Comparison of ENCODE assay signal across 1 cellular context in the genomic region with DNA sequence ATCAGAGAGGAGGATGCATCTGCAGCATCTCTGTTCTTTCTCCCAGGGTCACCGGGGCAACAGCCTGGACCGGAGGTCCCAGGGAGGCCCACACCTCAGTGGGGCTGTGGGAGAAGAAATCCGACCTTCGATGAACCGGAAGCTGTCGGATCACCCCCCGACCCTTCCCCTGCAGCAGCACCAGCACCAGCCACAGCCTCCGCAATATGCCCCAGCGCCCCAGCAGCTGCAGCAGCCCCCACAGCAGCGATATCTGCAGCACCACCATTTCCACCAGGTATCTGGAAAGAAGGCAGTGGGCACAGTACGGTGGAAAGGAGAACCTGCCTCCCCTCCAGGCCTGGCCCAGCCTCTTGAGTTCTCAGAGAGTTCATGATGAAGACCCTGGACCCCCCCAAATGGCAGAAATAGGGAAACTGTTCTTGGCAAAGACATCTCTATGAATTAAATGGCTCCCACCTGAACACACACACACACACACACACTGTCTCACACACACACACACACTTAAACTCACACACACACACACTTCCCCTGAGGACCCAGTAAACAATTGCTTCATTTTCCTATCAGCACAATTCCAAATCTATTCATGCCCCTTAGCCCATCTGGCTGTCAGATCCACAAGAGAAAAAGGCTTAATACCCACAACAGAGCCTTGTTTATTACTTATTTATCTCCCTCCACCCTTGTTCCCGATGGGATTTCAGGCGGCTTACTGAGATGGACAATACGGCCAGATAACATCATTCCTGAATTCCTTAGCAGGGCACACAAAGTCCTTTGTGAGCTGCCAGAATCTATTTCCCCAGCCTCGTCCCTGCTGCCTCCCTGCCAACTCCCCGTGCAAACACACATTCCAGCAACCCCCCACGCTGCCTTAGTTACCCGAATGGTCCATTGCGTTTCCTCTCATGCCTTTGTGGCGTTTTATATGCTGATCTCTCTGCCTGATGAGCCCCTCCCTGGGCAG.
TF ChIP-seq lines count a peak whose summit lies in the region.

No MANE protein-coding gene starts in this region.

TF ChIP-seq in K562, 482 proteins besides CTCF, POLR2A, EP300 and RAD21:
- TF ChIP-seq PREB (CRISPR knock-in tag; IDR thresholded peaks at IDR 0.05), result no peak
- TF ChIP-seq ETS1 (conservative IDR thresholded peaks at IDR 0.05; ENCODE audit: control insufficient read depth, low read depth, low read length), result no peak
- no peak for TF ChIP-seq MAFK (IDR thresholded peaks at IDR 0.05; ENCODE audit: low read length)
- no peak for TF ChIP-seq ZNF224 (CRISPR knock-in tag; IDR thresholded peaks at IDR 0.05)
- no peak for TF ChIP-seq ZC3H4 (CRISPR knock-in tag; IDR thresholded peaks at IDR 0.05; ENCODE audit: borderline replicate concordance)
- TF ChIP-seq SUPT5H (IDR thresholded peaks at IDR 0.05), result peak; percentile 36; the same call in 1 of the 2 replicates
- TF ChIP-seq SLC30A9 (CRISPR knock-in tag; IDR thresholded peaks at IDR 0.05), result no peak
- TF ChIP-seq, protein P1, sequence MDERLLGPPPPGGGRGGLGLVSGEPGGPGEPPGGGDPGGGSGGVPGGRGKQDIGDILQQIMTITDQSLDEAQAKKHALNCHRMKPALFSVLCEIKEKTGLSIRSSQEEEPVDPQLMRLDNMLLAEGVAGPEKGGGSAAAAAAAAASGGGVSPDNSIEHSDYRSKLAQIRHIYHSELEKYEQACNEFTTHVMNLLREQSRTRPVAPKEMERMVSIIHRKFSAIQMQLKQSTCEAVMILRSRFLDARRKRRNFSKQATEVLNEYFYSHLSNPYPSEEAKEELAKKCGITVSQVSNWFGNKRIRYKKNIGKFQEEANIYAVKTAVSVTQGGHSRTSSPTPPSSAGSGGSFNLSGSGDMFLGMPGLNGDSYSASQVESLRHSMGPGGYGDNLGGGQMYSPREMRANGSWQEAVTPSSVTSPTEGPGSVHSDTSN (CRISPR knock-in tag; IDR thresholded peaks at IDR 0.05; ENCODE audit: low read depth), result no peak
- TF ChIP-seq, protein P1 (tag; conservative IDR thresholded peaks at IDR 0.05; ENCODE audit: low read depth), result no peak
- TF ChIP-seq, protein P2, sequence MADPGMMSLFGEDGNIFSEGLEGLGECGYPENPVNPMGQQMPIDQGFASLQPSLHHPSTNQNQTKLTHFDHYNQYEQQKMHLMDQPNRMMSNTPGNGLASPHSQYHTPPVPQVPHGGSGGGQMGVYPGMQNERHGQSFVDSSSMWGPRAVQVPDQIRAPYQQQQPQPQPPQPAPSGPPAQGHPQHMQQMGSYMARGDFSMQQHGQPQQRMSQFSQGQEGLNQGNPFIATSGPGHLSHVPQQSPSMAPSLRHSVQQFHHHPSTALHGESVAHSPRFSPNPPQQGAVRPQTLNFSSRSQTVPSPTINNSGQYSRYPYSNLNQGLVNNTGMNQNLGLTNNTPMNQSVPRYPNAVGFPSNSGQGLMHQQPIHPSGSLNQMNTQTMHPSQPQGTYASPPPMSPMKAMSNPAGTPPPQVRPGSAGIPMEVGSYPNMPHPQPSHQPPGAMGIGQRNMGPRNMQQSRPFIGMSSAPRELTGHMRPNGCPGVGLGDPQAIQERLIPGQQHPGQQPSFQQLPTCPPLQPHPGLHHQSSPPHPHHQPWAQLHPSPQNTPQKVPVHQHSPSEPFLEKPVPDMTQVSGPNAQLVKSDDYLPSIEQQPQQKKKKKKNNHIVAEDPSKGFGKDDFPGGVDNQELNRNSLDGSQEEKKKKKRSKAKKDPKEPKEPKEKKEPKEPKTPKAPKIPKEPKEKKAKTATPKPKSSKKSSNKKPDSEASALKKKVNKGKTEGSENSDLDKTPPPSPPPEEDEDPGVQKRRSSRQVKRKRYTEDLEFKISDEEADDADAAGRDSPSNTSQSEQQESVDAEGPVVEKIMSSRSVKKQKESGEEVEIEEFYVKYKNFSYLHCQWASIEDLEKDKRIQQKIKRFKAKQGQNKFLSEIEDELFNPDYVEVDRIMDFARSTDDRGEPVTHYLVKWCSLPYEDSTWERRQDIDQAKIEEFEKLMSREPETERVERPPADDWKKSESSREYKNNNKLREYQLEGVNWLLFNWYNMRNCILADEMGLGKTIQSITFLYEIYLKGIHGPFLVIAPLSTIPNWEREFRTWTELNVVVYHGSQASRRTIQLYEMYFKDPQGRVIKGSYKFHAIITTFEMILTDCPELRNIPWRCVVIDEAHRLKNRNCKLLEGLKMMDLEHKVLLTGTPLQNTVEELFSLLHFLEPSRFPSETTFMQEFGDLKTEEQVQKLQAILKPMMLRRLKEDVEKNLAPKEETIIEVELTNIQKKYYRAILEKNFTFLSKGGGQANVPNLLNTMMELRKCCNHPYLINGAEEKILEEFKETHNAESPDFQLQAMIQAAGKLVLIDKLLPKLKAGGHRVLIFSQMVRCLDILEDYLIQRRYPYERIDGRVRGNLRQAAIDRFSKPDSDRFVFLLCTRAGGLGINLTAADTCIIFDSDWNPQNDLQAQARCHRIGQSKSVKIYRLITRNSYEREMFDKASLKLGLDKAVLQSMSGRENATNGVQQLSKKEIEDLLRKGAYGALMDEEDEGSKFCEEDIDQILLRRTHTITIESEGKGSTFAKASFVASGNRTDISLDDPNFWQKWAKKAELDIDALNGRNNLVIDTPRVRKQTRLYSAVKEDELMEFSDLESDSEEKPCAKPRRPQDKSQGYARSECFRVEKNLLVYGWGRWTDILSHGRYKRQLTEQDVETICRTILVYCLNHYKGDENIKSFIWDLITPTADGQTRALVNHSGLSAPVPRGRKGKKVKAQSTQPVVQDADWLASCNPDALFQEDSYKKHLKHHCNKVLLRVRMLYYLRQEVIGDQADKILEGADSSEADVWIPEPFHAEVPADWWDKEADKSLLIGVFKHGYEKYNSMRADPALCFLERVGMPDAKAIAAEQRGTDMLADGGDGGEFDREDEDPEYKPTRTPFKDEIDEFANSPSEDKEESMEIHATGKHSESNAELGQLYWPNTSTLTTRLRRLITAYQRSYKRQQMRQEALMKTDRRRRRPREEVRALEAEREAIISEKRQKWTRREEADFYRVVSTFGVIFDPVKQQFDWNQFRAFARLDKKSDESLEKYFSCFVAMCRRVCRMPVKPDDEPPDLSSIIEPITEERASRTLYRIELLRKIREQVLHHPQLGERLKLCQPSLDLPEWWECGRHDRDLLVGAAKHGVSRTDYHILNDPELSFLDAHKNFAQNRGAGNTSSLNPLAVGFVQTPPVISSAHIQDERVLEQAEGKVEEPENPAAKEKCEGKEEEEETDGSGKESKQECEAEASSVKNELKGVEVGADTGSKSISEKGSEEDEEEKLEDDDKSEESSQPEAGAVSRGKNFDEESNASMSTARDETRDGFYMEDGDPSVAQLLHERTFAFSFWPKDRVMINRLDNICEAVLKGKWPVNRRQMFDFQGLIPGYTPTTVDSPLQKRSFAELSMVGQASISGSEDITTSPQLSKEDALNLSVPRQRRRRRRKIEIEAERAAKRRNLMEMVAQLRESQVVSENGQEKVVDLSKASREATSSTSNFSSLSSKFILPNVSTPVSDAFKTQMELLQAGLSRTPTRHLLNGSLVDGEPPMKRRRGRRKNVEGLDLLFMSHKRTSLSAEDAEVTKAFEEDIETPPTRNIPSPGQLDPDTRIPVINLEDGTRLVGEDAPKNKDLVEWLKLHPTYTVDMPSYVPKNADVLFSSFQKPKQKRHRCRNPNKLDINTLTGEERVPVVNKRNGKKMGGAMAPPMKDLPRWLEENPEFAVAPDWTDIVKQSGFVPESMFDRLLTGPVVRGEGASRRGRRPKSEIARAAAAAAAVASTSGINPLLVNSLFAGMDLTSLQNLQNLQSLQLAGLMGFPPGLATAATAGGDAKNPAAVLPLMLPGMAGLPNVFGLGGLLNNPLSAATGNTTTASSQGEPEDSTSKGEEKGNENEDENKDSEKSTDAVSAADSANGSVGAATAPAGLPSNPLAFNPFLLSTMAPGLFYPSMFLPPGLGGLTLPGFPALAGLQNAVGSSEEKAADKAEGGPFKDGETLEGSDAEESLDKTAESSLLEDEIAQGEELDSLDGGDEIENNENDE (IDR thresholded peaks at IDR 0.05; ENCODE audit: low read depth, low read length), result no peak
- no peak for TF ChIP-seq ZNF239 (CRISPR knock-in tag; IDR thresholded peaks at IDR 0.05)
- TF ChIP-seq ZNF121 (CRISPR knock-in tag; conservative IDR thresholded peaks at IDR 0.05), result no peak
- TF ChIP-seq RBFOX2 (IDR thresholded peaks at IDR 0.05; ENCODE audit: low read depth, low read length), result peak; percentile 52
- peak; percentile 64 for TF ChIP-seq POLR2G (IDR thresholded peaks at IDR 0.05; ENCODE audit: low read depth, low read length)
- peak; percentile 79; the same call in 1 of the 2 replicates for TF ChIP-seq POLR2AphosphoS2 (IDR thresholded peaks at IDR 0.05; ENCODE audit: low read length)
- TF ChIP-seq RBM22 (IDR thresholded peaks at IDR 0.05; ENCODE audit: low read depth, low read length, poor library complexity, severe bottlenecking), result peak; percentile 48
- TF ChIP-seq KLF13 (tag; IDR thresholded peaks at IDR 0.05; ENCODE audit: borderline replicate concordance, low read depth), result no peak
- 0 out of 2 replicates have a peak, but pooled peaks have one; percentile 6 for TF ChIP-seq RFX1 (IDR thresholded peaks at IDR 0.05)
- no peak for TF ChIP-seq FOXM1 (IDR thresholded peaks at IDR 0.05; ENCODE audit: low read depth)
- TF ChIP-seq FOXM1 (CRISPR knock-in tag; IDR thresholded peaks at IDR 0.05; ENCODE audit: low read depth), result no peak
- TF ChIP-seq HMGN3 (IDR thresholded peaks at IDR 0.05; ENCODE audit: borderline replicate concordance, extremely low read depth, insufficient read length, low read depth, low read length), result no peak
